In the genomic region with DNA sequence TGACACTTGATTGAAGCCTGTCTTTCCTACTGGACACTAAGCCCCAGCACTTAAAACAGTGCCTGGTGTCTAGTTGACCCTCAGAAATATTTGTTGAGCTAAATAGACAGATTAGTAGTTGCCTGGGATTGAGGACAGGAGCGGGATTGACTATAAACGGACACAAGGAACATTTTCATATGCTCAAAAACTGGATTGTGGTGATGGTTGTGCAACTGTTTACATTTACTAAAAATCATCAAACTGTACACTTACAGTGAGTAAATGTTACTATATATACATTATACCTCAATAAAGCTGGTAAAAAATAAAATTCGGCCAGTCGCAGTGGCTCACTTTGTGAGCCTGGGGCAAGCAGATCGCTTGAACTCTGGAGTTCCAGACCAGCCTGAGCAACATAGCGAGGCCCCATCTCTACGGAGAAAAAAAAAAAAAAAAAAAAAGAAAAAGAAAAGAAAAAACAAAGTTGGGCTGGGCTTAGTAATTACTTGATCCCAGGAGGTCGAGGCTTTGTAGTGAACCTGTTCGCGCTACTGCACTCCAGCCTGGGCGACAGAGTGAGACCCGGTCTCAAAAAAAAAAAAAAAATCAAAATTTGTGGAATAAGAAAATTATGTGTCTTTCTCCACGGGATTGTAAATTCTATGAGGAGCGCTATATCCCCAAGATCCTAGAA, we compare ENCODE assay signal across 8 cellular contexts. TPM values are rescaled to one million over a fixed set of nuclear protein-coding genes. Genes with fewer than 3 reads are reported as not detected.
A peak's percentile ranks its signal among the peaks of the same experiment; 100 is the strongest.
DNase-seq lines count a peak whose midpoint lies in the region; ATAC-seq and TF ChIP-seq lines count a peak whose summit lies in the region.

No MANE protein-coding gene starts in this region.

- TF ChIP-seq POLR2A in HCT116 (IDR thresholded peaks at IDR 0.05; ENCODE audit: borderline replicate concordance, extremely low read depth, insufficient read depth, insufficient read length) = no peak

- CTCF ChIA-PET in HCT116 (lab: Charles Lee) = interaction anchor here (1.2 to 1.4 kb wide), 2 partner anchors 9 to 17 kb away, joined by 3 to 5 read pairs; a partner anchor contains a TSS

- H2BK120ac ChIP-seq in mesenchymal stem cell (ENCODE audit: low read depth, low read length) = no peak overlapping the region

- peak overlapping the region; percentile 70 to 77 for H3K4me3 ChIP-seq in HCT116 (replicated peaks in 1 of 2; ENCODE audit: low read depth in 1 of 2, low read length in 2 of 2)
- H3K4me3 ChIP-seq in adipocyte (ENCODE audit: low read length) = peak overlapping the region; percentile 90
- H3K4me3 ChIP-seq in mesenchymal stem cell (ENCODE audit: insufficient read depth in 1 of 2, low read depth in 1 of 2, low read length in 2 of 2) = peak overlapping the region; percentile 41 to 87

- H3K36me3 Mint-ChIP-seq in CD14-positive monocyte = peaks cover 3 to 12% of the 10 kb centered on the region in 2 donors

- H2BK5ac ChIP-seq in mesenchymal stem cell (ENCODE audit: low read depth, low read length, poor library complexity, severe bottlenecking) = no peak overlapping the region

- TF ChIP-seq CTCF in CD14-positive monocyte (IDR thresholded peaks at IDR 0.05) (no peak), HCT116 (IDR thresholded peaks at IDR 0.05 in 2 of 3, conservative IDR thresholded peaks at IDR 0.05 in 1 of 3; ENCODE audit: borderline replicate concordance in 1 of 3, insufficient read depth in 1 of 3, low read depth in 2 of 3, low read length in 2 of 3) (no peak)

- RAD21 ChIA-PET in HCT116 (lab: Charles Lee; ENCODE audit: low non-redundant PET in 1 of 2, low total read pairs in 2 of 2, uncharacterized antibody in 2 of 2, unreplicated experiment in 2 of 2) = interaction anchor here in 1 of 2 experiments (0.7 kb wide), 2 partner anchors 17 to 150 kb away, joined by 3 read pairs; no protein-coding TSS in a partner anchor

- H3K9me3 Mint-ChIP-seq in CD14-positive monocyte = no peaks in the 10 kb centered on the region

- H4K91ac ChIP-seq in mesenchymal stem cell (ENCODE audit: low read length) = no peak overlapping the region

- H3K4me1 ChIP-seq in HCT116 (ENCODE audit: control insufficient read depth in 1 of 2, insufficient read depth in 2 of 2, low read length in 2 of 2) (peaks cover 4 to 36% of the 10 kb centered on the region in 2 experiments; a peak in 3 of 4 replicates), adipocyte (ENCODE audit: control insufficient read depth, insufficient read depth, low read length) (peaks cover 22% of the 10 kb centered on the region), mesenchymal stem cell (ENCODE audit: control insufficient read depth, insufficient read depth, low read depth, low read length) (peaks cover 5% of the 10 kb centered on the region)

- intact Hi-C loops in CD14-positive monocyte (cut with micrococcal nuclease) (loop anchor here in 1 of 2 donors (5.0 kb wide), 1 partner anchor 289 kb away; a partner anchor contains a TSS), HCT116 (cut with micrococcal nuclease) (no loop called here)

- H3K4ac ChIP-seq in mesenchymal stem cell (ENCODE audit: low read depth in 1 of 2, low read length in 2 of 2) = peak overlapping the region in 1 of 2 experiments; percentile 50

- 24% methylated on average over 9 of the region's 14 CpGs for WGBS in mesenchymal stem cell

- in situ Hi-C loops in KBM-7 (cut with MboI; ENCODE audit: low pct_unique_long_range_greater_than_20kb, low sequenced_read_pairs) = no loop called here

- H2BK15ac ChIP-seq in mesenchymal stem cell (ENCODE audit: low read depth, poor library complexity, severe bottlenecking) = no peak overlapping the region

- no peak overlapping the region for H4K8ac ChIP-seq in mesenchymal stem cell (ENCODE audit: low read length)

- H3K23ac ChIP-seq in mesenchymal stem cell (ENCODE audit: low read length in 2 of 2) = no peak overlapping the region

- BruUV-seq in HCT116 (replicated peaks; lab: Mats Ljungman, UMichigan) = TSS peak; percentile 92

- peaks cover 0 to 5% (median 2%) of the 10 kb centered on the region in 3 donors for H3K27me3 Mint-ChIP-seq in CD14-positive monocyte (ENCODE audit: low read depth in 3 of 3)

- H3K14ac ChIP-seq in mesenchymal stem cell (ENCODE audit: low read length in 2 of 2) = no peak overlapping the region

- H3K27me3 ChIP-seq in HCT116 (ENCODE audit: insufficient read depth, low read length) (no peaks in the 10 kb centered on the region), adipocyte (replicated peaks; ENCODE audit: control insufficient read depth, insufficient read depth, low read length) (no peaks in the 10 kb centered on the region), mesenchymal stem cell (ENCODE audit: control insufficient read depth in 1 of 2, insufficient read depth in 1 of 2, low read length in 2 of 2) (no peaks in the 10 kb centered on the region)

- peak overlapping the region in 1 of 2 experiments; percentile 28 for H2BK12ac ChIP-seq in mesenchymal stem cell (ENCODE audit: low read length in 2 of 2)

- H2AK5ac ChIP-seq in mesenchymal stem cell (ENCODE audit: low read length, severe bottlenecking) = peak overlapping the region; percentile 60

- H3K4me3 Mint-ChIP-seq in CD14-positive monocyte = peak overlapping the region; percentile 83 to 96

- H3K9me3 ChIP-seq in HCT116 (ENCODE audit: control insufficient read depth in 1 of 2, insufficient read depth in 1 of 2, low read depth in 1 of 2, low read length in 2 of 2) (no peaks in the 10 kb centered on the region), adipocyte (ENCODE audit: control insufficient read depth, low read length) (no peaks in the 10 kb centered on the region), mesenchymal stem cell (ENCODE audit: control insufficient read depth, low read length) (no peaks in the 10 kb centered on the region)

- peak; percentile 7 for ATAC-seq in HCT116

- peak overlapping the region; percentile 78 for H3K9ac ChIP-seq in HCT116 (ENCODE audit: low read length)
- peak overlapping the region; percentile 91 for H3K9ac ChIP-seq in adipocyte (ENCODE audit: low read length)
- peak overlapping the region; percentile 98 for H3K9ac ChIP-seq in mesenchymal stem cell (ENCODE audit: low read length)

- H2AFZ ChIP-seq in HCT116 (ENCODE audit: low read depth, low read length, poor library complexity, severe bottlenecking) (peak overlapping the region; percentile 73), mesenchymal stem cell (ENCODE audit: low read depth, low read length) (no peak overlapping the region)

- POLR2A ChIA-PET in HCT116 (lab: Charles Lee) = interaction anchor here (0.6 to 1.0 kb wide), 7 partner anchors 9 to 238 kb away, joined by 3 to 7 read pairs (median 3); no protein-coding TSS in a partner anchor

- peak overlapping the region; percentile 38; the same call in 1 of the 2 replicates for H3K27ac ChIP-seq in HCT116 (ENCODE audit: low read depth, low read length)
- peak overlapping the region; percentile 52 for H3K27ac ChIP-seq in mesenchymal stem cell (ENCODE audit: low read length, poor library complexity, severe bottlenecking)

- H4K20me1 ChIP-seq in HCT116 (ENCODE audit: insufficient read depth) = no peaks in the 10 kb centered on the region

- H3K79me1 ChIP-seq in mesenchymal stem cell (replicated peaks; ENCODE audit: low read length, poor library complexity, severe bottlenecking) = peaks cover 15% of the 10 kb centered on the region

- no peak overlapping the region for H3K18ac ChIP-seq in mesenchymal stem cell (ENCODE audit: low read depth in 1 of 2, low read length in 2 of 2)

- peaks cover 38% of the 10 kb centered on the region for H3K79me2 ChIP-seq in HCT116 (ENCODE audit: insufficient read depth, low read length)

- H3K36me3 ChIP-seq in HCT116 (ENCODE audit: control insufficient read depth in 1 of 2, insufficient read depth in 2 of 2, low read length in 2 of 2) (no peaks in the 10 kb centered on the region), adipocyte (ENCODE audit: control insufficient read depth, insufficient read depth, low read length, severe bottlenecking) (no peaks in the 10 kb centered on the region), mesenchymal stem cell (ENCODE audit: control insufficient read depth in 1 of 2, insufficient read depth in 2 of 2, low read depth in 1 of 2, low read length in 2 of 2) (no peaks in the 10 kb centered on the region)

- no peaks in the 10 kb centered on the region for H3K9me2 ChIP-seq in HCT116 (ENCODE audit: insufficient read depth)

- H3K4me1 Mint-ChIP-seq in CD14-positive monocyte = peaks cover 37% of the 10 kb centered on the region

- TF ChIP-seq RAD21 in HCT116 (IDR thresholded peaks at IDR 0.05; ENCODE audit: low read depth) = no peak

- DNase-seq in CD14-positive monocyte (ENCODE audit: low spot score) (no peak), HCT116 (ENCODE audit: low read depth, low spot score) (no peak), adipocyte (ENCODE audit: low read depth) (peak; percentile 39), mesenchymal stem cell (peak; percentile 29), KBM-7 (no peak), NCI-H526 treated with DMSO at 0.1 percent for 48 hours (lab: John Stamatoyannopoulos, UW) (no peak), midbrain (lab: John Stamatoyannopoulos, UW) (no peak)
- no peak for DNase-seq in activated effector memory CD4-positive, alpha-beta T cell treated with Interleukin-2 at 50 U/mL for 16 hours

- peak overlapping the region; percentile 89 for H3K4me2 ChIP-seq in HCT116 (ENCODE audit: low read length)
- peak overlapping the region; percentile 47 for H3K4me2 ChIP-seq in mesenchymal stem cell (ENCODE audit: low read length, poor library complexity, severe bottlenecking)

- H3K27ac Mint-ChIP-seq in CD14-positive monocyte = peak overlapping the region; percentile 90 to 97 (median 92)

TF ChIP-seq in HCT116, 20 proteins besides CTCF, POLR2A, EP300 and RAD21 (continues in another document):
- TF ChIP-seq FOSL1 (IDR thresholded peaks at IDR 0.05; ENCODE audit: low read depth) (no peak), ZFX (IDR thresholded peaks at IDR 0.05) (no peak), TCF7L2 (IDR thresholded peaks at IDR 0.05; ENCODE audit: borderline replicate concordance, extremely low read depth, insufficient read depth, insufficient read length) (no peak), SP1 (IDR thresholded peaks at IDR 0.05; ENCODE audit: low read depth) (no peak)

RNA-seq across cellular contexts. Expression of a gene that starts 0.6 kb away (rescaled TPM):
- polyA plus RNA-seq in CD14-positive monocyte = 10 to 100 TPM; 74.0 to 85.0 TPM
- 115 TPM for total RNA-seq in HCT116 (2021; ENCODE audit: unreplicated experiment)
- 47.2 and 67.9 TPM in 2 replicates for polyA plus RNA-seq in HCT116 (2012)
- 17.7 TPM for polyA plus RNA-seq in mesenchymal stem cell (2013, experiment 1 of 2)
- polyA plus RNA-seq in mesenchymal stem cell (2013, experiment 2 of 2) = 19.5 TPM

RNA-seq across cellular contexts. Expression of a gene that starts 17.3 kb away (rescaled TPM):
- under 1 TPM; 0.51 to 0.75 TPM for polyA plus RNA-seq in CD14-positive monocyte
- total RNA-seq in HCT116 (2021; ENCODE audit: unreplicated experiment) = 17.3 TPM
- 24.6 and 27.5 TPM in 2 replicates for polyA plus RNA-seq in HCT116 (2012)
- polyA plus RNA-seq in mesenchymal stem cell (2013, experiment 1 of 2) = 23.7 TPM
- 21.9 TPM for polyA plus RNA-seq in mesenchymal stem cell (2013, experiment 2 of 2)

RNA-seq across cellular contexts. Expression of a gene that starts 56.2 kb away (rescaled TPM):
- polyA plus RNA-seq in CD14-positive monocyte = not detected
- total RNA-seq in HCT116 (2021; ENCODE audit: unreplicated experiment) = not detected
- polyA plus RNA-seq in HCT116 (2012) = 0.04 and 0.12 TPM in 2 replicates
- 0.01 TPM for polyA plus RNA-seq in mesenchymal stem cell (2013, experiment 1 of 2)
- 0.01 TPM for polyA plus RNA-seq in mesenchymal stem cell (2013, experiment 2 of 2)

Comparison
In these comparisons a context has a peak if more than half of its experiments do, and no peak if none do; other contexts are left out.
1. DNase-seq: peak in adipocyte (single experiment) and mesenchymal stem cell (single experiment); none in CD14-positive monocyte (single experiment), HCT116 (single experiment), KBM-7 (single experiment), NCI-H526 treated with DMSO at 0.1 percent for 48 hours (single experiment), midbrain (single experiment) and activated effector memory CD4-positive, alpha-beta T cell treated with Interleukin-2 at 50 U/mL for 16 hours (single experiment).
2. Peak in every context shown above with its lines, with median percentiles within 50 percentile points of each other: H3K4me3 ChIP-seq and H3K9ac ChIP-seq.